ENCODE assay signal across 11 cellular contexts in the genomic region with DNA sequence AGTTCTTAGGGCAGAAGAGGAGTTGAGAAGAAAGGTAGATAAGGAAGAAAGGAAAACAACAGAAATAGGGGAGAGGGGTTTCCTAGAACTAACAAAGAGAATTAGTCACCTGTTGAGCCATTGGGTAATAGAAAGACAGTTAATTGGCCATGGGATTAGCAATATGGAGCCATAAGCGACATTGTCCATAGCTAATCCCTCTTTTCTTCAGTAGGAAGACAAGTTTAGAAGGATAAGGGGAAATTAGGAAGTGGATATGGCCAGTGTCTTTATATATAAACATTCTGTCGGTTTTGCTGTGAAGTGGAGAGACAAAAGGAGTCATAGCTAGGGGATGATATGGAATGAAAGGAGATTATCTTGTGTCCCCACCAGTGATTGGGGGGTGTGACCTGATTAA. TPM values are rescaled to one million over a fixed set of nuclear protein-coding genes. Genes with fewer than 3 reads are reported as not detected.
"Had no signal": no experiment of that assay in that cellular context is flagged by ENCODE, and none has a peak within 500 bp of the region (broad histone marks: within the 10 kb centered on the region; RNA-seq: fewer than 3 reads in every experiment).

No MANE protein-coding gene starts in this region.

- H3K4me2 ChIP-seq: KMS-11 had no signal

- H3K27ac Mint-ChIP-seq: IgD-negative memory B cell had no signal

- H3K27me3 Mint-ChIP-seq: IgD-negative memory B cell had no signal

- H3K4me3 Mint-ChIP-seq: IgD-negative memory B cell had no signal

- ATAC-seq: HepG2 had no signal

- DNase-seq: IMR-90, Karpas-422, Kasumi-1, KBM-7, KG1 had no signal

- H3K27ac ChIP-seq: HL-60, KMS-11 had no signal

- H3K9ac ChIP-seq: KMS-11 had no signal

- FAIRE-seq: HepG2 had no signal

RNA-seq across cellular contexts. Expression of gene COL10A1, which starts 43.9 kb away (rescaled TPM):
- total RNA-seq: HepG2, HT-29, HT1080, IMR-90 had no signal
